Comparison of ENCODE assay signal across 21 cellular contexts in the genomic region with DNA sequence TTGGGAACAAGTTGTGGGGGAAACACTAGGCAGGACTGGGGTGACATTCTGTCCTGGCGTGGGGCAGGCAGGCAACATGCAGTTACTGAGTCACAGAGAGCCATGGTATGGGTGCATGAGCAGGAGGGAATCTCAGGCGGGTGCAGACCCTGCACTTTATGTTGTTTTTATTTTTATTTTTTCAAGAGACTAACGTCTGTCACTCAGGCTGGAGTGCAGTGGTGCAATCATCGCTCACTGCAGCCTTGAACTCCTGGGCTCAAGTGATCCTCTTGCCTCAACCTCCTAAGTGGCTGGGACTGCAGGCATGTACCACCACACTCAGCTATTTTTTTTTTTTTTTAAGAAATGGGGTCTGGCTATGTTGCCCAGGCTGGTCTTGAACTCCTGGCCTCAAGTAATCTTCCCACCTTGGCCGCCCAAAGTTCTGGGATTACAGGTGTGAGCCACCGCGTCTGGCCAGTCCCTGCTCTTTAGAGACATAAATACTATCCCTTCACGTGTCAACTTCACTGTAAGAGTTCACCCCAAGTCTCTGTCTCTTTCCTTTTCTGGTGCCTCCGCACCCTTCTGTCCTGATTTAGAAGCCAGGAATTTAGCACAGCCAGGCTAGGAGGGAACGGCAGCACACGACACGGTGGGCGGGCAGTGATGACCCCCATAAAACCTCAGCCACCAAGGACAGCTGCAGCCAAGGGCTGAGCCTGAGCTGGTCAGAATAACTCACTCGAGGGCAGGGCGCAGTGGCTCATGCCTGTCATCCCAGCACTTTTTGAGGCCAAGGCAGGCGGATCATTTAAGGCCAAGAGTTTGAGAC.
A peak's percentile ranks its signal among the peaks of the same experiment; 100 is the strongest.
DNase-seq lines count a peak whose midpoint lies in the region; ATAC-seq, FAIRE-seq and TF ChIP-seq lines count a peak whose summit lies in the region.
"Had no signal": no experiment of that assay in that cellular context is flagged by ENCODE, and none has a peak within 500 bp of the region (broad histone marks: within the 10 kb centered on the region; RNA-seq: fewer than 3 reads in every experiment).

No MANE protein-coding gene starts in this region.

- H3K27ac Mint-ChIP-seq in activated naive CD8-positive, alpha-beta T cell treated with anti-CD3 and anti-CD28 coated beads, Interleukin-2, amount 10 ng/mL, durations not matched to agents 7 days and 5 days, result no peak overlapping the region
- no peak overlapping the region for H3K27ac Mint-ChIP-seq in activated naive CD8-positive, alpha-beta T cell treated with anti-CD3 and anti-CD28 coated beads for 36 hours
- no peak overlapping the region for H3K27ac Mint-ChIP-seq in osteocyte (ENCODE audit: unreplicated experiment)

- no peaks in the 10 kb centered on the region for H3K36me3 ChIP-seq in upper lobe of right lung
- no peaks in the 10 kb centered on the region for H3K36me3 ChIP-seq in small intestine (ENCODE audit: control insufficient read depth in 2 of 2, insufficient read depth in 2 of 2, low read length in 2 of 2)
- H3K36me3 ChIP-seq: BE2C had no signal

- peaks cover 4% of the 10 kb centered on the region for H3K36me3 Mint-ChIP-seq in activated naive CD8-positive, alpha-beta T cell treated with anti-CD3 and anti-CD28 coated beads, Interleukin-2, amount 10 ng/mL, durations not matched to agents 7 days and 5 days
- no peaks in the 10 kb centered on the region for H3K36me3 Mint-ChIP-seq in activated naive CD8-positive, alpha-beta T cell treated with anti-CD3 and anti-CD28 coated beads for 36 hours
- no peaks in the 10 kb centered on the region for H3K36me3 Mint-ChIP-seq in osteocyte (ENCODE audit: unreplicated experiment)
- H3K36me3 Mint-ChIP-seq: CD4-positive, alpha-beta memory T cell had no signal

- H3K9me3 Mint-ChIP-seq in activated naive CD8-positive, alpha-beta T cell treated with anti-CD3 and anti-CD28 coated beads, Interleukin-2, amount 10 ng/mL, durations not matched to agents 7 days and 5 days, result no peaks in the 10 kb centered on the region
- H3K9me3 Mint-ChIP-seq in activated naive CD8-positive, alpha-beta T cell treated with anti-CD3 and anti-CD28 coated beads for 36 hours, result no peaks in the 10 kb centered on the region
- H3K9me3 Mint-ChIP-seq in osteocyte (ENCODE audit: unreplicated experiment), result no peaks in the 10 kb centered on the region

- H3K4me1 ChIP-seq in upper lobe of right lung, result no peaks in the 10 kb centered on the region
- no peaks in the 10 kb centered on the region for H3K4me1 ChIP-seq in small intestine (ENCODE audit: control insufficient read depth in 2 of 2, insufficient read depth in 1 of 2, low read depth in 1 of 2, low read length in 1 of 2)
- H3K4me1 ChIP-seq: BE2C had no signal

- H3K9me3 ChIP-seq in upper lobe of right lung, result no peaks in the 10 kb centered on the region
- H3K9me3 ChIP-seq in small intestine (ENCODE audit: control insufficient read depth, low read depth), result no peaks in the 10 kb centered on the region
- H3K9me3 ChIP-seq: BE2C had no signal

- H3K4me1 Mint-ChIP-seq in activated naive CD8-positive, alpha-beta T cell treated with anti-CD3 and anti-CD28 coated beads, Interleukin-2, amount 10 ng/mL, durations not matched to agents 7 days and 5 days, result peaks cover 7% of the 10 kb centered on the region
- peaks cover 8% of the 10 kb centered on the region for H3K4me1 Mint-ChIP-seq in activated naive CD8-positive, alpha-beta T cell treated with anti-CD3 and anti-CD28 coated beads for 36 hours
- H3K4me1 Mint-ChIP-seq in osteocyte (ENCODE audit: unreplicated experiment), result no peaks in the 10 kb centered on the region

- intact Hi-C loops in upper lobe of right lung (cut with DNase I), result no loop called here

- POLR2A ChIA-PET in activated naive CD8-positive, alpha-beta T cell treated with anti-CD3 and anti-CD28 coated beads, Interleukin-2, amount 10 ng/mL, durations not matched to agents 7 days and 5 days (lab: Charles Lee), result no interaction called here

- no peak overlapping the region for H3K4me3 Mint-ChIP-seq in activated naive CD8-positive, alpha-beta T cell treated with anti-CD3 and anti-CD28 coated beads, Interleukin-2, amount 10 ng/mL, durations not matched to agents 7 days and 5 days
- H3K4me3 Mint-ChIP-seq in activated naive CD8-positive, alpha-beta T cell treated with anti-CD3 and anti-CD28 coated beads for 36 hours, result no peak overlapping the region
- no peak overlapping the region for H3K4me3 Mint-ChIP-seq in osteocyte (ENCODE audit: unreplicated experiment)
- H3K4me3 Mint-ChIP-seq: CD4-positive, alpha-beta memory T cell had no signal

- peak; percentile 5 for DNase-seq in activated naive CD8-positive, alpha-beta T cell treated with anti-CD3 and anti-CD28 coated beads, Interleukin-2, amount 10 ng/mL, durations not matched to agents 7 days and 5 days
- no peak for DNase-seq in activated naive CD8-positive, alpha-beta T cell treated with anti-CD3 and anti-CD28 coated beads for 36 hours
- DNase-seq in islet precursor cell (peak; percentile 43), osteocyte (ENCODE audit: extremely low spot score, unreplicated experiment) (peak; percentile 49), upper lobe of right lung (peak; percentile 21), small intestine (no peak), NCI-H345 (lab: John Stamatoyannopoulos, UW) (no peak), OCI-M1 (lab: John Stamatoyannopoulos, UW) (no peak)
- DNase-seq: BE2C; CD4-positive, alpha-beta memory T cell; DMS79; HCEC 1CT; KBM-7; MV-4-11; NCI-H1417; NCI-H187 treated with DMSO at 0.1 percent for 48 hours; NCI-H446 treated with DMSO at 0.1 percent for 48 hours; SHP77 had no signal

- FAIRE-seq in small intestine (lab: Jason Lieb, UNC), result no peak
- FAIRE-seq: HTR-8/SVneo had no signal

- TF ChIP-seq CTCF in osteocyte (IDR thresholded peaks at IDR 0.05) (no peak), upper lobe of right lung (IDR thresholded peaks at IDR 0.05) (no peak)

- H3K27me3 Mint-ChIP-seq in activated naive CD8-positive, alpha-beta T cell treated with anti-CD3 and anti-CD28 coated beads, Interleukin-2, amount 10 ng/mL, durations not matched to agents 7 days and 5 days, result no peaks in the 10 kb centered on the region
- no peaks in the 10 kb centered on the region for H3K27me3 Mint-ChIP-seq in activated naive CD8-positive, alpha-beta T cell treated with anti-CD3 and anti-CD28 coated beads for 36 hours
- peaks cover under 1% of the 10 kb centered on the region for H3K27me3 Mint-ChIP-seq in osteocyte (ENCODE audit: unreplicated experiment)

- no peaks in the 10 kb centered on the region for H3K27me3 ChIP-seq in upper lobe of right lung
- H3K27me3 ChIP-seq in small intestine (ENCODE audit: control insufficient read depth in 2 of 2, insufficient read depth in 2 of 2, low read length in 2 of 2), result no peaks in the 10 kb centered on the region
- H3K27me3 ChIP-seq: BE2C had no signal

- 76 to 84% (median 77%) methylated on average over 16 of the region's 16 CpGs for WGBS in small intestine, 3 donors

- H3K27ac ChIP-seq in upper lobe of right lung, result no peak overlapping the region
- H3K27ac ChIP-seq in small intestine (ENCODE audit: low read depth in 1 of 2, low read length in 1 of 2), result no peak overlapping the region
- H3K27ac ChIP-seq: 22Rv1, HL-60 had no signal

- no peak for ATAC-seq in activated naive CD8-positive, alpha-beta T cell treated with anti-CD3 and anti-CD28 coated beads, Interleukin-2, amount 10 ng/mL, durations not matched to agents 7 days and 5 days (ENCODE audit: low read depth)
- ATAC-seq in upper lobe of right lung, result no peak

- H3K4me3 ChIP-seq in upper lobe of right lung (no peak overlapping the region), small intestine (ENCODE audit: low read depth in 1 of 2, low read length in 2 of 2) (no peak overlapping the region)

Comparison
In these comparisons a context has a peak if more than half of its experiments do, and no peak if none do; other contexts are left out.
1. DNase-seq: peak in activated naive CD8-positive, alpha-beta T cell treated with anti-CD3 and anti-CD28 coated beads, Interleukin-2, amount 10 ng/mL, durations not matched to agents 7 days and 5 days (single experiment), islet precursor cell (single experiment), osteocyte (single experiment) and upper lobe of right lung (single experiment); none in activated naive CD8-positive, alpha-beta T cell treated with anti-CD3 and anti-CD28 coated beads for 36 hours (single experiment), small intestine (single experiment), NCI-H345 (single experiment) and OCI-M1 (single experiment).